ENCODE assay signal across 8 cellular contexts in the genomic region with DNA sequence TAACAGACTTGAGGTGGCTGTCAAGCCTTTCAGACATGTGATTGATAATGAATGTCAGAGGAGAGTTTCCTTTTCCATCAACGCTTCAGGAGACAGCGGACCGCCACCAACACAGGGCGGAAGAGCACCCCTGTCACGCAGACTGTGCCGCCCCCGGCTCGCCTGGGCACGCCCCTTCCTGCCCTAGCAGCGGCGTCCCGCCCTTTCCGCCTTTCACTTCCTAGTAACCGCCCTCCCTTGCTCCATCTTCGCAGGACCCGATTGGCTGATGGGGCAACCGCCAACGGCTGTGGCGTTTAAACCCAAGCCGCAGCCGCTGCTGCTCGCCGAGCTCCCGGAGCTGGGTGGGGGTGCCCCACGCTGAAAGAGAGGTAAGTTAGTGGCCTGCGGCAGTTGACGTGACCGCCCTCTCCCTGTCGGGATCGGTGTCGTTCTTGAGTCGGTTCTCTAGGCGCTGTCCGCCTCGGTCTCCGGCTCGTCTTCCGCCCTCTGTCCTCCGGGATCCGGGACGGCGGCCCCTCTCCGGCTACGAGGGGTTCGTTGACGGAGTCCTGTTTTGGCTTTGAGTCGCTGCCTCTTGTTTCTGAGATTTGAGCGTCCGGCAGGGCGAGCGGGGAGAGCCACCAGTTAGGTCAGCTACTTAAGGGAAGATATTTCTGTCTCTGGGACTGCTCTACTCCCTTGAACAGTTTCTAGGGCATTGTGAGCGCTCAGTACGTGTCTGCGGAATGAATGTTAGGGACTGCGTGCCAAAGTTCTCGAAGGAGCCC. TPM values are rescaled to one million over a fixed set of nuclear protein-coding genes. Genes with fewer than 3 reads are reported as not detected.
DNase-seq lines count a peak whose midpoint lies in the region; ATAC-seq and TF ChIP-seq lines count a peak whose summit lies in the region.

Gene SGO2 (plus strand): TSS at position 326 of the 770 bp plus-strand sequence. CDS start 6,769 bp downstream, outside the sequence.

- TSS peak; percentile 70 for BruUV-seq in PC-3 (replicated peaks; lab: Mats Ljungman, UMichigan)

- ATAC-seq in GM21717 (IDR thresholded peaks at IDR 0.05; ENCODE audit: unreplicated experiment) (peak; percentile 100), PC-3 (peak; percentile 90)

- no peak for TF ChIP-seq CTCF in PC-3 (conservative IDR thresholded peaks at IDR 0.05; ENCODE audit: low read depth, low read length)

- no peaks in the 10 kb centered on the region for H3K9me2 ChIP-seq in PC-3 (replicated peaks; ENCODE audit: low read length)

- DNase-seq in DMS53 (lab: John Stamatoyannopoulos, UW), result peak; percentile 98
- peak; percentile 96 for DNase-seq in Jurkat, Clone E6-1 (ENCODE audit: low read depth, low spot score)
- DNase-seq in PC-3, result peak; percentile 98
- peak; percentile 91 for DNase-seq in activated T-cell treated with anti-CD3 and anti-CD28 coated beads for 4 hours
- peak; percentile 81 for DNase-seq in epidermal melanocyte (ENCODE audit: insufficient read length, low spot score)
- peak; percentile 93 to 94 for DNase-seq in stimulated activated CD8-positive, alpha-beta memory T cell treated with anti-CD3 and anti-CD28 coated beads, Interleukin-2, amount 100 ng/mL, for 48 hours (ENCODE audit: low read depth in 2 of 2)

- peak within 1 kb of the TSS; percentile 57 for H3K27ac ChIP-seq in PC-3 (ENCODE audit: low read length)

- no peaks in the 10 kb centered on the region for H3F3A ChIP-seq in PC-3 (ENCODE audit: low read length, unreplicated experiment)

- H3K27me3 ChIP-seq in PC-3 (ENCODE audit: low read length), result no peaks in the 10 kb centered on the region
- H3K27me3 ChIP-seq in mononuclear cell (ENCODE audit: insufficient read depth, low read length), result peaks cover 3% of the 10 kb centered on the region

- H4K20me1 ChIP-seq in PC-3 (ENCODE audit: low read length), result 0 out of 2 replicates have a peak, but pooled peaks cover 4% of the 10 kb centered on the region

- CTCF ChIA-PET in PC-3 (lab: Charles Lee), result no interaction called here

- H3K79me2 ChIP-seq in PC-3 (ENCODE audit: low read length), result peaks cover 50% of the 10 kb centered on the region

- peak within 1 kb of the TSS; percentile 81 for H3K9ac ChIP-seq in PC-3 (ENCODE audit: low read length)

- intact Hi-C loops in PC-3 (cut with micrococcal nuclease), result loop anchor here (5.0 kb wide), 3 partner anchors 44 to 554 kb away; no protein-coding TSS in a partner anchor

- H3K36me3 ChIP-seq in PC-3 (ENCODE audit: low read depth, low read length), result no peaks in the 10 kb centered on the region

- peak within 1 kb of the TSS; percentile 94 for H2AFZ ChIP-seq in PC-3 (ENCODE audit: low read length)

- POLR2A ChIA-PET in PC-3 (lab: Charles Lee; ENCODE audit: unreplicated experiment), result interaction anchor here (0.6 to 0.7 kb wide), 2 partner anchors 78 to 553 kb away, joined by 3 to 4 read pairs; no protein-coding TSS in a partner anchor

- H3K9me3 ChIP-seq in PC-3 (ENCODE audit: low read length) (no peaks in the 10 kb centered on the region), mononuclear cell (ENCODE audit: low read depth, low read length) (no peaks in the 10 kb centered on the region)

- peak within 1 kb of the TSS; percentile 91 for H3K4me3 ChIP-seq in Jurkat, Clone E6-1 (ENCODE audit: low read length)
- H3K4me3 ChIP-seq in PC-3 (ENCODE audit: low read length), result peak within 1 kb of the TSS; percentile 92
- peak within 1 kb of the TSS; percentile 77 for H3K4me3 ChIP-seq in mononuclear cell (ENCODE audit: low read length)

- peak within 1 kb of the TSS; percentile 93 for H3K4me2 ChIP-seq in PC-3 (ENCODE audit: low read length)

- H3K4me1 ChIP-seq in PC-3 (ENCODE audit: insufficient read depth, low read length), result peaks cover 46% of the 10 kb centered on the region
- peaks cover 9% of the 10 kb centered on the region for H3K4me1 ChIP-seq in mononuclear cell (ENCODE audit: insufficient read depth, low read length)

RNA-seq across cellular contexts. Expression of gene SGO2, which starts in this region (rescaled TPM):
- polyA plus RNA-seq in Jurkat, Clone E6-1 (2012; ENCODE audit: insufficient read depth, insufficient read length), result 26.7 TPM
- 23.5 and 25.6 TPM in 2 replicates for total RNA-seq in PC-3 (2014; rRNA removed)
- total RNA-seq in mononuclear cell, result 2.1 TPM

Comparison
In these comparisons a context has a peak if more than half of its experiments do, and no peak if none do; other contexts are left out.
1. Peak in every context shown above with its lines: DNase-seq, ATAC-seq, H3K4me3 ChIP-seq and H3K27ac ChIP-seq.